Comparison of ENCODE assay signal across 19 cellular contexts in genomic region chr6:77094821-77095220, GRCh38.
A peak's percentile ranks its signal among the peaks of the same experiment; 100 is the strongest.
DNase-seq lines count a peak whose midpoint lies in the region; ATAC-seq, FAIRE-seq and TF ChIP-seq lines count a peak whose summit lies in the region.
"Had no signal": no experiment of that assay in that cellular context is flagged by ENCODE, and none has a peak within 500 bp of the region (broad histone marks: within the 10 kb centered on the region; RNA-seq: fewer than 3 reads in every experiment).

No MANE protein-coding gene starts in this region.

- no peaks in the 10 kb centered on the region for H3K9me3 ChIP-seq in breast epithelium
- H3K9me3 ChIP-seq in K562 (replicated peaks; ENCODE audit: control insufficient read depth, insufficient read depth, low read depth, low read length), result no peaks in the 10 kb centered on the region
- H3K9me3 ChIP-seq in trophoblast cell (ENCODE audit: insufficient read depth, low read depth, low read length), result no peaks in the 10 kb centered on the region
- H3K9me3 ChIP-seq: A549 had no signal

- H3K4ac ChIP-seq in trophoblast cell (ENCODE audit: low read depth, low read length), result no peak overlapping the region

- H2BK120ac ChIP-seq in trophoblast cell (ENCODE audit: insufficient read depth, low read length, poor library complexity), result no peak overlapping the region

- in situ Hi-C loops in K562 (cut with MboI), result no loop called here

- H3K79me2 ChIP-seq in K562 (ENCODE audit: control insufficient read depth, insufficient read depth, low read length) (no peaks in the 10 kb centered on the region), trophoblast cell (ENCODE audit: control insufficient read depth, insufficient read depth, low read length, poor library complexity) (no peaks in the 10 kb centered on the region)

- DNase-seq in MCF 10A (ENCODE audit: unreplicated experiment) (no peak), breast epithelium (ENCODE audit: low spot score in 2 of 2) (no peak), K562 (ENCODE audit: extremely low read depth in 1 of 4, low spot score in 3 of 4) (no peak), left lobe of liver (ENCODE audit: low spot score) (no peak), trophoblast cell (no peak), T-cell (no peak)
- DNase-seq: AML-193; CD4-positive, alpha-beta T cell; DMS79 treated with DMSO at 0.1 percent for 48 hours; GF-D8; HCEC 1CT had no signal

- H3K9me1 ChIP-seq in K562 (ENCODE audit: control insufficient read depth, insufficient read depth, low read length), result no peaks in the 10 kb centered on the region

- ATAC-seq in K562 (no peak), left lobe of liver (peak; percentile 86), T-cell (replicated peaks in 1 of 4) (no peak), HG03039 (IDR thresholded peaks at IDR 0.05; ENCODE audit: unreplicated experiment) (no peak), GM19324 (IDR thresholded peaks at IDR 0.05; ENCODE audit: low FRiP score, unreplicated experiment) (no peak)
- ATAC-seq: A549 had no signal

- H3K4me2 ChIP-seq in K562 (ENCODE audit: insufficient read depth, low read length) (no peak overlapping the region), trophoblast cell (ENCODE audit: low read length) (no peak overlapping the region)
- H3K4me2 ChIP-seq: A549 had no signal

- H2BK5ac ChIP-seq in trophoblast cell (ENCODE audit: low read depth, low read length, poor library complexity), result no peak overlapping the region

- no peak for TF ChIP-seq POLR2A in breast epithelium (IDR thresholded peaks at IDR 0.05)
- TF ChIP-seq POLR2A in K562 (conservative IDR thresholded peaks at IDR 0.05), result no peak

- H3K9ac ChIP-seq in K562 (ENCODE audit: insufficient read depth in 1 of 2, low read depth in 2 of 2, low read length in 2 of 2) (no peak overlapping the region), trophoblast cell (ENCODE audit: low read length) (no peak overlapping the region)

- no peak overlapping the region for H4K12ac ChIP-seq in trophoblast cell (ENCODE audit: low read depth, low read length)

- H3K36me3 Mint-ChIP-seq in MCF 10A (ENCODE audit: insufficient read depth, unreplicated experiment) (peaks cover 6% of the 10 kb centered on the region), T-cell (no peaks in the 10 kb centered on the region)
- H3K36me3 Mint-ChIP-seq: IgD-negative memory B cell had no signal

- TF ChIP-seq RAD21 in K562 (CRISPR knock-in tag; conservative IDR thresholded peaks at IDR 0.05 in 1 of 2, IDR thresholded peaks at IDR 0.05 in 1 of 2), result no peak

- BruUV-seq in MCF 10A (replicated peaks; lab: Mats Ljungman, UMichigan) (no TSS peak), K562 (replicated peaks; lab: Mats Ljungman, UMichigan) (no TSS peak)

- no peaks in the 10 kb centered on the region for H3K36me3 ChIP-seq in breast epithelium
- H3K36me3 ChIP-seq in K562 (ENCODE audit: control insufficient read depth, insufficient read depth, low read length), result no peaks in the 10 kb centered on the region
- H3K36me3 ChIP-seq in trophoblast cell (ENCODE audit: control insufficient read depth in 1 of 2, insufficient read depth in 2 of 2, low read length in 2 of 2), result no peaks in the 10 kb centered on the region

- H3K4me1 ChIP-seq in breast epithelium (no peaks in the 10 kb centered on the region), K562 (replicated peaks in 1 of 2; ENCODE audit: control insufficient read depth in 2 of 2, insufficient read depth in 2 of 2, low read length in 2 of 2) (no peaks in the 10 kb centered on the region), trophoblast cell (ENCODE audit: control insufficient read depth in 1 of 2, insufficient read depth in 2 of 2, low read length in 2 of 2) (peaks cover 4 to 5% of the 10 kb centered on the region in 2 experiments)
- H3K4me1 ChIP-seq: A549 had no signal

- H3K27ac Mint-ChIP-seq in MCF 10A (ENCODE audit: low read depth, unreplicated experiment), result peak overlapping the region; percentile 35
- no peak overlapping the region for H3K27ac Mint-ChIP-seq in T-cell
- H3K27ac Mint-ChIP-seq: CD4-positive, alpha-beta T cell; IgD-negative memory B cell had no signal

- H2AFZ ChIP-seq in K562 (ENCODE audit: low read depth, low read length) (no peak overlapping the region), trophoblast cell (ENCODE audit: insufficient read depth, low read length, poor library complexity) (no peak overlapping the region)

- H4K20me1 ChIP-seq in K562 (replicated peaks; ENCODE audit: control insufficient read depth, insufficient read depth, low read length), result no peaks in the 10 kb centered on the region

- H3K9me3 Mint-ChIP-seq in MCF 10A (ENCODE audit: unreplicated experiment) (peaks cover 3% of the 10 kb centered on the region), T-cell (peaks cover 9 to 10% (median 9%) of the 10 kb centered on the region in 3 donors)

- H3K18ac ChIP-seq in trophoblast cell (ENCODE audit: low read length), result no peak overlapping the region

- H4K8ac ChIP-seq in trophoblast cell (ENCODE audit: low read depth, low read length), result no peak overlapping the region

- H2AK5ac ChIP-seq in trophoblast cell (ENCODE audit: low read length), result no peak overlapping the region

- CTCF ChIA-PET in MCF 10A (lab: Yijun Ruan, JAX), result interaction anchor here (0.6 kb wide), 1 partner anchor 1795 kb away, joined by 3 read pairs; no protein-coding TSS in a partner anchor
- CTCF ChIA-PET in K562 (lab: Yijun Ruan, JAX; ENCODE audit: low intra/inter-chr PET ratio), result no interaction called here
- CTCF ChIA-PET in T-cell (lab: Charles Lee), result no interaction called here

- POLR2A ChIA-PET in MCF 10A (lab: Yijun Ruan, JAX), result interaction anchor here (0.7 kb wide), 1 partner anchor 113 kb away, joined by 3 read pairs; no protein-coding TSS in a partner anchor
- POLR2A ChIA-PET in K562 (lab: Yijun Ruan, JAX), result no interaction called here
- POLR2A ChIA-PET in T-cell (lab: Charles Lee), result no interaction called here

- no peak overlapping the region for H2BK12ac ChIP-seq in trophoblast cell (ENCODE audit: low read length)

- no peaks in the 10 kb centered on the region for H3K27me3 Mint-ChIP-seq in MCF 10A (ENCODE audit: insufficient read depth, unreplicated experiment)
- no peaks in the 10 kb centered on the region for H3K27me3 Mint-ChIP-seq in T-cell
- H3K27me3 Mint-ChIP-seq: CD4-positive, alpha-beta T cell; IgD-negative memory B cell had no signal

- no peak for FAIRE-seq in K562 (lab: Jason Lieb, UNC)
- FAIRE-seq: A549, H54 had no signal

- H3K27ac ChIP-seq in breast epithelium, result no peak overlapping the region
- H3K27ac ChIP-seq in K562 (ENCODE audit: extremely low read depth, low read depth, low read length), result no peak overlapping the region
- H3K27ac ChIP-seq in trophoblast cell (ENCODE audit: low read depth, low read length), result no peak overlapping the region
- H3K27ac ChIP-seq: 22Rv1, A549, C4-2B, HL-60 had no signal

- no peak overlapping the region for H3K23ac ChIP-seq in trophoblast cell (ENCODE audit: low read length)

- no peak overlapping the region for H3K14ac ChIP-seq in trophoblast cell (ENCODE audit: low read length)

- H3K4me1 Mint-ChIP-seq in MCF 10A (ENCODE audit: insufficient read depth, unreplicated experiment) (peaks cover 3% of the 10 kb centered on the region), T-cell (no peaks in the 10 kb centered on the region)
- H3K4me1 Mint-ChIP-seq: IgD-negative memory B cell had no signal

- no peaks in the 10 kb centered on the region for H3K27me3 ChIP-seq in breast epithelium
- no peaks in the 10 kb centered on the region for H3K27me3 ChIP-seq in K562 (ENCODE audit: control insufficient read depth in 2 of 2, insufficient read depth in 2 of 2, low read length in 2 of 2)
- H3K27me3 ChIP-seq in trophoblast cell (ENCODE audit: insufficient read depth, low read length), result no peaks in the 10 kb centered on the region

- peaks cover 3% of the 10 kb centered on the region for H3K79me1 ChIP-seq in trophoblast cell (ENCODE audit: low read length)

- H3K4me3 ChIP-seq in breast epithelium (no peak overlapping the region), K562 (no peak overlapping the region), trophoblast cell (ENCODE audit: low read depth, low read length) (no peak overlapping the region)
- H3K4me3 ChIP-seq: A549 had no signal

- intact Hi-C loops in MCF 10A (cut with micrococcal nuclease), result no loop called here
- intact Hi-C loops in breast epithelium (cut with DNase I; ENCODE audit: low total_unique reads), result no loop called here
- intact Hi-C loops in K562 (cut with micrococcal nuclease), result no loop called here

- H3K4me3 Mint-ChIP-seq in MCF 10A (ENCODE audit: unreplicated experiment) (no peak overlapping the region), T-cell (no peak overlapping the region)
- H3K4me3 Mint-ChIP-seq: CD4-positive, alpha-beta T cell; IgD-negative memory B cell had no signal

- H4K91ac ChIP-seq in trophoblast cell (ENCODE audit: low read depth, low read length), result peak overlapping the region; percentile 19

- TF ChIP-seq EP300 in K562 (IDR thresholded peaks at IDR 0.05; ENCODE audit: low read length), result no peak

- 10% methylated on average over 1 of the region's 1 CpG for WGBS in K562 (ENCODE audit: insufficient coverage, low coverage, missing lambda C conversion rate)
- no CpG with 5 or more reads among the region's 1 CpG for WGBS in trophoblast cell (ENCODE audit: extremely low coverage, insufficient coverage, insufficient read length)

- no peak for TF ChIP-seq CTCF in MCF 10A (IDR thresholded peaks at IDR 0.05; ENCODE audit: unreplicated experiment)
- TF ChIP-seq CTCF in breast epithelium (IDR thresholded peaks at IDR 0.05), result no peak
- no peak for TF ChIP-seq CTCF in K562 (IDR thresholded peaks at IDR 0.05 in 2 of 3, conservative IDR thresholded peaks at IDR 0.05 in 1 of 3; ENCODE audit: insufficient read depth in 2 of 3, low read depth in 1 of 3, low read length in 3 of 3)

TF ChIP-seq in K562, 482 proteins besides CTCF, POLR2A, EP300 and RAD21:
- TF ChIP-seq TFE3 (CRISPR knock-in tag; IDR thresholded peaks at IDR 0.05) (0 out of 2 replicates have a peak, but pooled peaks have one; percentile 8), EP400 (IDR thresholded peaks at IDR 0.05) (no peak)
